Comparison of ENCODE assay signal across 23 cellular contexts in genomic region chr7:76315372-76315771, GRCh38. TPM values are rescaled to one million over a fixed set of nuclear protein-coding genes. Genes with fewer than 3 reads are reported as not detected.
DNase-seq lines count a peak whose midpoint lies in the region; ATAC-seq, FAIRE-seq and TF ChIP-seq lines count a peak whose summit lies in the region.
"Had no signal": no experiment of that assay in that cellular context is flagged by ENCODE, and none has a peak within 500 bp of the region (broad histone marks: within the 10 kb centered on the region; RNA-seq: fewer than 3 reads in every experiment).

No MANE protein-coding gene starts in this region.

- H3K27me3 ChIP-seq in K562 (ENCODE audit: control insufficient read depth in 2 of 2, insufficient read depth in 2 of 2, low read length in 2 of 2) = no peaks in the 10 kb centered on the region
- no peaks in the 10 kb centered on the region for H3K27me3 ChIP-seq in skeletal muscle tissue (ENCODE audit: control insufficient read depth in 3 of 3, insufficient read depth in 3 of 3, low read length in 3 of 3)

- no peak for TF ChIP-seq EP300 in K562 (IDR thresholded peaks at IDR 0.05; ENCODE audit: low read length)

- H3K4me3 ChIP-seq in K562 (no peak overlapping the region), skeletal muscle tissue (ENCODE audit: low read length in 3 of 3) (no peak overlapping the region)

- TF ChIP-seq RAD21 in K562 (CRISPR knock-in tag; conservative IDR thresholded peaks at IDR 0.05 in 1 of 2, IDR thresholded peaks at IDR 0.05 in 1 of 2) = peak in 1 of 2 experiments; percentile 39; a peak in 2 of 4 replicates

- CTCF ChIA-PET in activated CD4-positive, alpha-beta T cell treated with anti-CD3 and anti-CD28 coated beads for 36 hours (lab: Charles Lee) = interaction anchor here (0.7 to 6.4 kb wide), 10 partner anchors 8 to 295 kb away, joined by 3 to 69 read pairs (median 5); no protein-coding TSS in a partner anchor
- CTCF ChIA-PET in K562 (lab: Yijun Ruan, JAX; ENCODE audit: low intra/inter-chr PET ratio) = interaction anchor here (0.7 to 4.1 kb wide), 5 partner anchors 18 to 246 kb away, joined by 3 to 111 read pairs (median 4); no protein-coding TSS in a partner anchor

- H2AFZ ChIP-seq in K562 (ENCODE audit: low read depth, low read length) = no peak overlapping the region

- no peak overlapping the region for H3K4me3 Mint-ChIP-seq in activated CD4-positive, alpha-beta T cell treated with anti-CD3 and anti-CD28 coated beads for 36 hours
- H3K4me3 Mint-ChIP-seq: activated CD4-positive, alpha-beta memory T cell treated with anti-CD3 and anti-CD28 coated beads, Interleukin-2, amount 10 ng/mL, durations not matched to agents 7 days and 5 days; activated T-helper 17 cell treated with anti-CD3 and anti-CD28 coated beads, Interleukin-2, amount 50 U/mL, for 72 hours; type B pancreatic cell had no signal

- H3K27ac Mint-ChIP-seq in activated CD4-positive, alpha-beta T cell treated with anti-CD3 and anti-CD28 coated beads for 36 hours = no peak overlapping the region
- H3K27ac Mint-ChIP-seq: activated CD4-positive, alpha-beta memory T cell treated with anti-CD3 and anti-CD28 coated beads, Interleukin-2, amount 10 ng/mL, durations not matched to agents 7 days and 5 days; activated T-helper 17 cell treated with anti-CD3 and anti-CD28 coated beads, Interleukin-2, amount 50 U/mL, for 72 hours; type B pancreatic cell had no signal

- peaks cover 17% of the 10 kb centered on the region for H3K79me2 ChIP-seq in K562 (ENCODE audit: control insufficient read depth, insufficient read depth, low read length)

- H3K4me1 ChIP-seq in K562 (replicated peaks in 1 of 2; ENCODE audit: control insufficient read depth in 2 of 2, insufficient read depth in 2 of 2, low read length in 2 of 2) (peaks cover 28 to 45% of the 10 kb centered on the region in 2 experiments; a peak in 4 of 5 replicates), skeletal muscle tissue (ENCODE audit: control insufficient read depth in 3 of 3, insufficient read depth in 3 of 3, low read length in 3 of 3) (peaks cover 29 to 50% (median 36%) of the 10 kb centered on the region in 3 donors)

- TF ChIP-seq POLR2A in K562 (conservative IDR thresholded peaks at IDR 0.05) = no peak

- BruUV-seq in K562 (replicated peaks; lab: Mats Ljungman, UMichigan) = no TSS peak

- TF ChIP-seq CTCF in K562 (IDR thresholded peaks at IDR 0.05 in 2 of 3, conservative IDR thresholded peaks at IDR 0.05 in 1 of 3; ENCODE audit: insufficient read depth in 2 of 3, low read depth in 1 of 3, low read length in 3 of 3) = peak; percentile 22 to 51 (median 35); a peak in 3 of 6 replicates

- H3K4me2 ChIP-seq in K562 (ENCODE audit: insufficient read depth, low read length) = no peak overlapping the region

- 27% methylated on average over 5 of the region's 5 CpGs for whole genome bisulfite sequencing in K562 (ENCODE audit: insufficient coverage, low coverage, missing lambda C conversion rate)

- in situ Hi-C loops in K562 (cut with MboI) = no loop called here

- H3K27ac ChIP-seq in K562 (ENCODE audit: extremely low read depth, low read depth, low read length) (no peak overlapping the region), skeletal muscle tissue (ENCODE audit: low read depth, low read length) (peak overlapping the region; percentile 70)

- H3K27me3 Mint-ChIP-seq in activated CD4-positive, alpha-beta T cell treated with anti-CD3 and anti-CD28 coated beads for 36 hours = no peaks in the 10 kb centered on the region
- H3K27me3 Mint-ChIP-seq: activated CD4-positive, alpha-beta memory T cell treated with anti-CD3 and anti-CD28 coated beads, Interleukin-2, amount 10 ng/mL, durations not matched to agents 7 days and 5 days; activated T-helper 17 cell treated with anti-CD3 and anti-CD28 coated beads, Interleukin-2, amount 50 U/mL, for 72 hours; type B pancreatic cell had no signal

- no peaks in the 10 kb centered on the region for H3K9me3 Mint-ChIP-seq in activated CD4-positive, alpha-beta T cell treated with anti-CD3 and anti-CD28 coated beads for 36 hours (ENCODE audit: low read depth)
- H3K9me3 Mint-ChIP-seq: activated CD4-positive, alpha-beta memory T cell treated with anti-CD3 and anti-CD28 coated beads, Interleukin-2, amount 10 ng/mL, durations not matched to agents 7 days and 5 days; activated T-helper 17 cell treated with anti-CD3 and anti-CD28 coated beads, Interleukin-2, amount 50 U/mL, for 72 hours; type B pancreatic cell had no signal

- intact Hi-C loops in activated CD4-positive, alpha-beta T cell treated with anti-CD3 and anti-CD28 coated beads for 36 hours (cut with DNase I, micrococcal nuclease) = loop anchor here (5.0 kb wide), 2 partner anchors 268 to 438 kb away; partner anchors contain the start of genes MDH2 (in 1 of the 2), RHBDD2 (in 1 of the 2) and STYXL1 (in 1 of the 2)
- intact Hi-C loops in K562 (cut with micrococcal nuclease) = loop anchor here (2.0 kb wide), 1 partner anchor 53 kb away; no protein-coding TSS in a partner anchor
- intact Hi-C loops in head of caudate nucleus (cut with DNase I) = no loop called here

- peaks cover 2% of the 10 kb centered on the region for H3K36me3 Mint-ChIP-seq in activated CD4-positive, alpha-beta T cell treated with anti-CD3 and anti-CD28 coated beads for 36 hours (ENCODE audit: low read depth)
- H3K36me3 Mint-ChIP-seq: type B pancreatic cell had no signal

- peak overlapping the region in 1 of 2 experiments; percentile 77; a peak in 2 of 4 replicates for H3K9ac ChIP-seq in K562 (ENCODE audit: insufficient read depth in 1 of 2, low read depth in 2 of 2, low read length in 2 of 2)
- peak overlapping the region; percentile 19 to 70 (median 43) for H3K9ac ChIP-seq in skeletal muscle tissue (ENCODE audit: low read depth in 1 of 3, low read length in 3 of 3)

- H4K20me1 ChIP-seq in K562 (replicated peaks; ENCODE audit: control insufficient read depth, insufficient read depth, low read length) = no peaks in the 10 kb centered on the region

- peak; percentile 28 for DNase-seq in activated CD4-positive, alpha-beta T cell treated with anti-CD3 and anti-CD28 coated beads for 36 hours
- DNase-seq in activated CD4-positive, alpha-beta T cell treated with anti-CD3 and anti-CD28 coated beads, Interleukin-2, amount 50 U/mL, for 1 hour = no peak
- peak; percentile 80 for DNase-seq in LHCN-M2 (ENCODE audit: low read depth)
- DNase-seq in K562 (ENCODE audit: extremely low read depth in 1 of 4, low spot score in 3 of 4) = peak in 2 of 4 experiments; percentile 47 to 50
- DNase-seq in activated CD8-positive, alpha-beta memory T cell treated with anti-CD3 and anti-CD28 coated beads for 24 hours = no peak
- DNase-seq in head of caudate nucleus = no peak
- DNase-seq: activated CD4-positive, alpha-beta memory T cell treated with anti-CD3 and anti-CD28 coated beads, Interleukin-2, amount 10 ng/mL, durations not matched to agents 7 days and 5 days; amniotic stem cell; C1 segment of cervical spinal cord; central memory CD4-positive, alpha-beta T cell; DMS79; effector memory CD4-positive, alpha-beta T cell; mesendoderm; NCI-H2081; NCI-H510A treated with DMSO at 0.1 percent for 48 hours; stimulated activated CD4-positive, alpha-beta T cell treated with anti-CD3 and anti-CD28 coated beads, Interleukin-15, amount 100 ng/mL, for 24 hours; stimulated activated naive CD4-positive, alpha-beta T cell had no signal

- H3K9me1 ChIP-seq in K562 (ENCODE audit: control insufficient read depth, insufficient read depth, low read length) = no peaks in the 10 kb centered on the region

- peaks cover 25% of the 10 kb centered on the region for H3K4me1 Mint-ChIP-seq in activated CD4-positive, alpha-beta T cell treated with anti-CD3 and anti-CD28 coated beads for 36 hours

- H3K9me3 ChIP-seq in K562 (replicated peaks; ENCODE audit: control insufficient read depth, insufficient read depth, low read depth, low read length) = no peaks in the 10 kb centered on the region
- no peaks in the 10 kb centered on the region for H3K9me3 ChIP-seq in skeletal muscle tissue (ENCODE audit: control insufficient read depth in 3 of 3, low read length in 3 of 3)

- POLR2A ChIA-PET in activated CD4-positive, alpha-beta T cell treated with anti-CD3 and anti-CD28 coated beads for 36 hours (lab: Charles Lee) = no interaction called here
- POLR2A ChIA-PET in K562 (lab: Yijun Ruan, JAX) = interaction anchor here (1.1 kb wide), 1 partner anchor 9 kb away, joined by 3 read pairs; no protein-coding TSS in a partner anchor

- ATAC-seq in activated CD4-positive, alpha-beta T cell treated with anti-CD3 and anti-CD28 coated beads for 36 hours = no peak
- no peak for ATAC-seq in K562
- ATAC-seq in GM18873 (IDR thresholded peaks at IDR 0.05; ENCODE audit: low FRiP score, unreplicated experiment) = no peak
- ATAC-seq: activated T-helper 17 cell treated with anti-CD3 and anti-CD28 coated beads, Interleukin-2, amount 50 U/mL, for 72 hours had no signal

- FAIRE-seq in K562 (lab: Jason Lieb, UNC) = no peak
- FAIRE-seq: RCC 7860, TTC549 had no signal

- no peaks in the 10 kb centered on the region; the same call in 2 of the 3 replicates for H3K36me3 ChIP-seq in K562 (ENCODE audit: control insufficient read depth, insufficient read depth, low read length)
- no peaks in the 10 kb centered on the region for H3K36me3 ChIP-seq in skeletal muscle tissue (ENCODE audit: control insufficient read depth in 3 of 3, insufficient read depth in 3 of 3, low read length in 3 of 3)

RNA-seq across cellular contexts. Expression of gene HSPB1, which starts 12.9 kb away (rescaled TPM):
- 100 to 1,000 TPM in 1 of 2 experiments, 10 to 100 TPM in 1; 71.1 to 127 TPM for total RNA-seq in activated CD4-positive, alpha-beta T cell treated with anti-CD3 and anti-CD28 coated beads for 36 hours
- total RNA-seq in LHCN-M2 (2014; rRNA removed) = 189 and 208 TPM in 2 replicates
- polyA plus RNA-seq in LHCN-M2 (2012) = 1,772 TPM
- 7.2 and 18.6 TPM in 2 replicates for total RNA-seq in K562 (2011; cell fraction: chromatin; rRNA removed; ENCODE audit: low replicate concordance)
- total RNA-seq in K562 (2011; cell fraction: nucleolus; rRNA removed) = 37.0 and 39.4 TPM in 2 replicates
- total RNA-seq in K562 (2011; cell fraction: nucleoplasm; rRNA removed) = 25.3 and 28.7 TPM in 2 replicates
- 138 and 216 TPM in 2 replicates for total RNA-seq in K562 (2014; rRNA removed)
- 16.0 and 27.1 TPM in 2 replicates for total RNA-seq in K562 (2014; rRNA removed; fragmentation: Illumina TruSeq; extraction: Trizol)
- 180 TPM in 2 replicates for total RNA-seq in K562 (2015; rRNA removed; fragmentation: Illumina TruSeq; extraction: Trizol)
- total RNA-seq in K562 (2021) = 522 and 565 TPM in 2 replicates
- 44.8 and 88.9 TPM in 2 replicates for polyA plus RNA-seq in K562 (2011; rRNA removed)
- 114 and 636 TPM in 2 replicates for polyA plus RNA-seq in K562 (2011; cell fraction: cytosol; rRNA removed)
- 55.5 and 127 TPM in 2 replicates for polyA plus RNA-seq in K562 (2011; cell fraction: nucleus; rRNA removed)
- 343 and 551 TPM in 2 replicates for polyA plus RNA-seq in K562 (2012)
- 258 and 607 TPM in 2 replicates for polyA plus RNA-seq in K562 (2014; fragmentation: Illumina TruSeq; extraction: Trizol)
- 100 to 1,000 TPM in 1 of 2 experiments, 10 to 100 TPM in 1; 97.3 to 128 TPM for polyA plus RNA-seq in K562 (2014; fragmentation: Nextera tagmentation; extraction: Ambion mirVana)
- 283 and 298 TPM in 2 replicates for polyA plus RNA-seq in K562 (2014; rRNA removed)
- 7.3 and 10.1 TPM in 2 replicates for polyA minus RNA-seq in K562 (2011; rRNA and poly(A)+ RNA removed)
- polyA minus RNA-seq in K562 (2011; cell fraction: cytosol; rRNA and poly(A)+ RNA removed) = 107 and 110 TPM in 2 replicates
- 19.9 and 22.8 TPM in 2 replicates for polyA minus RNA-seq in K562 (2011; cell fraction: nucleus; rRNA and poly(A)+ RNA removed)
- 80.4 TPM for total RNA-seq in skeletal muscle tissue

RNA-seq across cellular contexts. Expression of gene YWHAG, which starts 43.4 kb away (rescaled TPM):
- 100 to 1,000 TPM; 140 to 144 TPM for total RNA-seq in activated CD4-positive, alpha-beta T cell treated with anti-CD3 and anti-CD28 coated beads for 36 hours
- total RNA-seq in LHCN-M2 (2014; rRNA removed) (130 and 167 TPM in 2 replicates), K562 (2014; rRNA removed) (50.3 and 53.2 TPM in 2 replicates), K562 (2014; rRNA removed; fragmentation: Illumina TruSeq; extraction: Trizol) (144 and 155 TPM in 2 replicates), K562 (2015; rRNA removed; fragmentation: Illumina TruSeq; extraction: Trizol) (135 and 136 TPM in 2 replicates), K562 (2021) (238 and 246 TPM in 2 replicates), skeletal muscle tissue (86.1 TPM)
- polyA plus RNA-seq in LHCN-M2 (2012) = 152 TPM
- 60.5 and 71.2 TPM in 2 replicates for total RNA-seq in K562 (2011; cell fraction: chromatin; rRNA removed; ENCODE audit: low replicate concordance)
- 39.9 and 41.7 TPM in 2 replicates for total RNA-seq in K562 (2011; cell fraction: nucleolus; rRNA removed)
- 59.5 and 77.9 TPM in 2 replicates for total RNA-seq in K562 (2011; cell fraction: nucleoplasm; rRNA removed)
- polyA plus RNA-seq in K562 (2011; rRNA removed) (67.6 and 94.5 TPM in 2 replicates), K562 (2014; fragmentation: Illumina TruSeq; extraction: Trizol) (200 and 204 TPM in 2 replicates), K562 (2014; fragmentation: Nextera tagmentation; extraction: Ambion mirVana) (10 to 100 TPM; 30.4 to 37.6 TPM), K562 (2014; rRNA removed) (74.9 and 83.6 TPM in 2 replicates)
- polyA plus RNA-seq in K562 (2011; cell fraction: cytosol; rRNA removed) = 43.4 and 52.2 TPM in 2 replicates
- 30.1 and 40.2 TPM in 2 replicates for polyA plus RNA-seq in K562 (2011; cell fraction: nucleus; rRNA removed)
- 142 and 212 TPM in 2 replicates for polyA plus RNA-seq in K562 (2012)
- 142 and 187 TPM in 2 replicates for polyA minus RNA-seq in K562 (2011; rRNA and poly(A)+ RNA removed)
- polyA minus RNA-seq in K562 (2011; cell fraction: cytosol; rRNA and poly(A)+ RNA removed) = 110 and 154 TPM in 2 replicates
- polyA minus RNA-seq in K562 (2011; cell fraction: nucleus; rRNA and poly(A)+ RNA removed) = 23.0 and 31.1 TPM in 2 replicates

Comparison
In these comparisons a context has a peak if more than half of its experiments do, and no peak if none do; other contexts are left out.
1. DNase-seq: peak in activated CD4-positive, alpha-beta T cell treated with anti-CD3 and anti-CD28 coated beads for 36 hours (single experiment) and LHCN-M2 (single experiment); none in activated CD4-positive, alpha-beta T cell treated with anti-CD3 and anti-CD28 coated beads, Interleukin-2, amount 50 U/mL, for 1 hour (single experiment), activated CD8-positive, alpha-beta memory T cell treated with anti-CD3 and anti-CD28 coated beads for 24 hours (single experiment) and head of caudate nucleus (0 of 42).